In the genomic region with DNA sequence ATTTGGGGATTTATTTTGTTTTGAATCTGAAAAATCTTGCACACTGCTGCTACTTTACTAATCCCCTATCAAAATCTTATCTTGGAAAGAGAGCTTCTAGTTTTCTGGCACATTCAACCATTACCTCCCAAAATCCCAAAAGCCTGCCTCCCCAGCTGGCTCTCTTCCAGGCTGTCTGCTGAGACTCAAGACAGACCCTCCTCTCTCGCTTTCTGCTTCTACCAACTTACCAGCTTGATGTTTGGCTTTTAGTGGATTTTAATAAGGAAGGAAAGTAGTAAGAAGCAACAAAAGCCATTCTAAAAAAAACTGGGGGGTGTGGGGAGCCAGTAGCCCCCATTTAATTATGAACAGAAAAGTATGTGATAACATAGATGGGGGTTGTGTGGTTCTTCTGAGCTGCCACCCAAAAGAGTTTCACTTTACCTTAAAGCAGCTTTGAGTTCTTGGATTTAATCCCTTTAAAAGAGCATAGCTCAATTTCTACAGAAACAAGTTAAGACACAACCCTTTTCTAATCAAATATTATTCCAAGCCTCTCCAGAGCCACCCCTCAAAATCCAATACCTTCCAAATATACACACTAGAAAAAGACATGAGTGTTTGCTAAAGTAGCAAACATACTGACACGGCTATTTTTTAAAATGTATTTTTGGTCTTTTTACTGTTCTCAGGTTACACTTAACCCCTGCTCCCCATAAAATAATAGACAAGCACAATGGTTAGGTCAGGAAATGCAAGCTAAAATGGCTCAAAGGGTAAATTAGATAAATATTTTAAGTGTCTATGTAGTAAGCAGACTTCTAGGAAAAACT, we compare ENCODE assay signal across 9 cellular contexts.
A peak's percentile ranks its signal among the peaks of the same experiment; 100 is the strongest.
DNase-seq lines count a peak whose midpoint lies in the region; ATAC-seq, FAIRE-seq and TF ChIP-seq lines count a peak whose summit lies in the region.
"Had no signal": no experiment of that assay in that cellular context is flagged by ENCODE, and none has a peak within 500 bp of the region (broad histone marks: within the 10 kb centered on the region; RNA-seq: fewer than 3 reads in every experiment).

No MANE protein-coding gene starts in this region.

- H3K27me3 Mint-ChIP-seq in GM23338 (ENCODE audit: insufficient read depth, low read depth, poor library complexity): peaks cover 7% of the 10 kb centered on the region
- H3K27me3 Mint-ChIP-seq in osteocyte (ENCODE audit: unreplicated experiment): no peaks in the 10 kb centered on the region
- H3K27me3 Mint-ChIP-seq in T-helper 17 cell: peaks cover 72% of the 10 kb centered on the region
- H3K27me3 Mint-ChIP-seq in CD14-positive monocyte (ENCODE audit: low read depth in 3 of 3): peaks cover 1 to 14% (median 7%) of the 10 kb centered on the region in 3 donors

- intact Hi-C loops in CD14-positive monocyte (cut with micrococcal nuclease): no loop called here

- no peaks in the 10 kb centered on the region for H4K20me1 ChIP-seq in GM23338 (replicated peaks; ENCODE audit: insufficient read depth)

- no peak overlapping the region for H3K4me3 ChIP-seq in GM23338
- peak overlapping the region; percentile 31 for H3K4me3 ChIP-seq in endocrine pancreas (ENCODE audit: control insufficient read depth, insufficient read depth, low read length)
- H3K4me3 ChIP-seq in small intestine (ENCODE audit: low read depth in 1 of 2, low read length in 2 of 2): no peak overlapping the region

- no peak for DNase-seq in GM23338 (ENCODE audit: low spot score)
- DNase-seq in NCI-H748 (lab: John Stamatoyannopoulos, UW; ENCODE audit: unreplicated experiment): peak; percentile 52
- DNase-seq in osteocyte (ENCODE audit: extremely low spot score, unreplicated experiment): no peak
- DNase-seq in T-helper 17 cell: no peak
- no peak for DNase-seq in small intestine
- DNase-seq in CD14-positive monocyte (ENCODE audit: low spot score): no peak
- DNase-seq: stimulated activated naive CD8-positive, alpha-beta T cell treated with anti-CD3 and anti-CD28 coated beads, Interleukin-15, amount 100 ng/mL, for 72 hours had no signal

- H3K27ac ChIP-seq in GM23338 (ENCODE audit: low read depth) (peak overlapping the region; percentile 34), small intestine (ENCODE audit: low read depth in 1 of 2, low read length in 1 of 2) (no peak overlapping the region)

- no peaks in the 10 kb centered on the region for H3K27me3 ChIP-seq in GM23338 (ENCODE audit: insufficient read depth)
- H3K27me3 ChIP-seq in endocrine pancreas (ENCODE audit: control insufficient read depth, insufficient read depth, low read length): no peaks in the 10 kb centered on the region
- H3K27me3 ChIP-seq in small intestine (ENCODE audit: control insufficient read depth in 2 of 2, insufficient read depth in 2 of 2, low read length in 2 of 2): no peaks in the 10 kb centered on the region

- no peaks in the 10 kb centered on the region; the same call in 2 of the 3 replicates for H3K9me3 Mint-ChIP-seq in GM23338
- H3K9me3 Mint-ChIP-seq in osteocyte (ENCODE audit: unreplicated experiment): no peaks in the 10 kb centered on the region
- H3K9me3 Mint-ChIP-seq in CD14-positive monocyte: peaks cover 0 to 3% (median 0%) of the 10 kb centered on the region in 7 donors
- H3K9me3 Mint-ChIP-seq: stimulated activated naive CD8-positive, alpha-beta T cell treated with anti-CD3 and anti-CD28 coated beads, Interleukin-15, amount 100 ng/mL, for 72 hours had no signal

- H3K36me3 ChIP-seq in GM23338 (ENCODE audit: insufficient read depth) (no peaks in the 10 kb centered on the region), endocrine pancreas (ENCODE audit: control insufficient read depth, insufficient read depth, low read length) (no peaks in the 10 kb centered on the region), small intestine (ENCODE audit: control insufficient read depth in 2 of 2, insufficient read depth in 2 of 2, low read length in 2 of 2) (no peaks in the 10 kb centered on the region)

- H3K4me1 Mint-ChIP-seq in GM23338 (peaks cover 52% of the 10 kb centered on the region), osteocyte (ENCODE audit: unreplicated experiment) (peaks cover 33% of the 10 kb centered on the region), T-helper 17 cell (peaks cover 8% of the 10 kb centered on the region), CD14-positive monocyte (peaks cover 14% of the 10 kb centered on the region)

- peak overlapping the region; percentile 53 for H3K4me2 ChIP-seq in GM23338

- peak overlapping the region; percentile 79 for H3K9ac ChIP-seq in endocrine pancreas (ENCODE audit: control insufficient read depth, insufficient read depth, low read length)

- TF ChIP-seq CTCF in GM23338 (conservative IDR thresholded peaks at IDR 0.05; ENCODE audit: low read depth in 2 of 2) (no peak), osteocyte (IDR thresholded peaks at IDR 0.05) (no peak), CD14-positive monocyte (IDR thresholded peaks at IDR 0.05) (no peak)

- no peaks in the 10 kb centered on the region for H3K79me2 ChIP-seq in GM23338 (replicated peaks; ENCODE audit: insufficient read depth)

- peaks cover under 1% of the 10 kb centered on the region; the same call in 1 of the 3 replicates for H3K36me3 Mint-ChIP-seq in GM23338 (ENCODE audit: low read depth)
- H3K36me3 Mint-ChIP-seq in osteocyte (ENCODE audit: unreplicated experiment): peaks cover 22% of the 10 kb centered on the region
- H3K36me3 Mint-ChIP-seq in T-helper 17 cell (ENCODE audit: low read depth): peaks cover 3% of the 10 kb centered on the region
- no peaks in the 10 kb centered on the region for H3K36me3 Mint-ChIP-seq in CD14-positive monocyte

- ATAC-seq in GM23338 (peak; percentile 42), T-helper 17 cell (no peak), HG02973 (IDR thresholded peaks at IDR 0.05; ENCODE audit: unreplicated experiment) (no peak)

- peak overlapping the region; percentile 57 for H3K4me3 Mint-ChIP-seq in GM23338
- peak overlapping the region; percentile 67 for H3K4me3 Mint-ChIP-seq in osteocyte (ENCODE audit: unreplicated experiment)
- H3K4me3 Mint-ChIP-seq in T-helper 17 cell: no peak overlapping the region
- H3K4me3 Mint-ChIP-seq in CD14-positive monocyte: no peak overlapping the region

- H3K9me2 ChIP-seq in GM23338 (ENCODE audit: insufficient read depth): no peaks in the 10 kb centered on the region

- FAIRE-seq in small intestine (lab: Jason Lieb, UNC): no peak

- H3F3A ChIP-seq in GM23338 (replicated peaks; ENCODE audit: low read depth): no peaks in the 10 kb centered on the region

- 0 out of 2 replicates have a peak overlapping the region, but pooled peaks have one; percentile 3 for H2AFZ ChIP-seq in GM23338

- H3K9me3 ChIP-seq in endocrine pancreas (ENCODE audit: control insufficient read depth, low read length): no peaks in the 10 kb centered on the region
- no peaks in the 10 kb centered on the region for H3K9me3 ChIP-seq in T-helper 17 cell (ENCODE audit: control insufficient read depth, low read length, poor library complexity, severe bottlenecking)
- no peaks in the 10 kb centered on the region for H3K9me3 ChIP-seq in small intestine (ENCODE audit: control insufficient read depth, low read depth)

- H3K27ac Mint-ChIP-seq in GM23338 (peak overlapping the region; percentile 94), osteocyte (ENCODE audit: unreplicated experiment) (peak overlapping the region; percentile 94), T-helper 17 cell (no peak overlapping the region), CD14-positive monocyte (no peak overlapping the region)

- peaks cover 30% of the 10 kb centered on the region for H3K4me1 ChIP-seq in GM23338 (ENCODE audit: insufficient read depth)
- peaks cover 5% of the 10 kb centered on the region for H3K4me1 ChIP-seq in endocrine pancreas (ENCODE audit: control insufficient read depth, insufficient read depth, low read length)
- H3K4me1 ChIP-seq in small intestine (ENCODE audit: control insufficient read depth in 2 of 2, insufficient read depth in 1 of 2, low read depth in 1 of 2, low read length in 1 of 2): no peaks in the 10 kb centered on the region

- WGBS in small intestine, 3 donors: 43 to 77% (median 65%) methylated on average over 2 of the region's 2 CpGs

TF ChIP-seq in GM23338, 12 proteins besides CTCF, POLR2A, EP300 and RAD21 (continues in another document):
- TF ChIP-seq EZH2 (IDR thresholded peaks at IDR 0.05; ENCODE audit: low read depth, unreplicated experiment): no peak
- no peak for TF ChIP-seq POLR2AphosphoS5 (IDR thresholded peaks at IDR 0.05; ENCODE audit: low read depth)
- no peak for TF ChIP-seq STAT1 (IDR thresholded peaks at IDR 0.05; ENCODE audit: unreplicated experiment)
- TF ChIP-seq NANOG (IDR thresholded peaks at IDR 0.05; ENCODE audit: borderline replicate concordance): no peak
- TF ChIP-seq CREB1 (CRISPR knock-in tag; IDR thresholded peaks at IDR 0.05; ENCODE audit: low read depth): no peak
- TF ChIP-seq EZH2phosphoT487 (IDR thresholded peaks at IDR 0.05; ENCODE audit: unreplicated experiment): no peak
- TF ChIP-seq, protein P1, sequence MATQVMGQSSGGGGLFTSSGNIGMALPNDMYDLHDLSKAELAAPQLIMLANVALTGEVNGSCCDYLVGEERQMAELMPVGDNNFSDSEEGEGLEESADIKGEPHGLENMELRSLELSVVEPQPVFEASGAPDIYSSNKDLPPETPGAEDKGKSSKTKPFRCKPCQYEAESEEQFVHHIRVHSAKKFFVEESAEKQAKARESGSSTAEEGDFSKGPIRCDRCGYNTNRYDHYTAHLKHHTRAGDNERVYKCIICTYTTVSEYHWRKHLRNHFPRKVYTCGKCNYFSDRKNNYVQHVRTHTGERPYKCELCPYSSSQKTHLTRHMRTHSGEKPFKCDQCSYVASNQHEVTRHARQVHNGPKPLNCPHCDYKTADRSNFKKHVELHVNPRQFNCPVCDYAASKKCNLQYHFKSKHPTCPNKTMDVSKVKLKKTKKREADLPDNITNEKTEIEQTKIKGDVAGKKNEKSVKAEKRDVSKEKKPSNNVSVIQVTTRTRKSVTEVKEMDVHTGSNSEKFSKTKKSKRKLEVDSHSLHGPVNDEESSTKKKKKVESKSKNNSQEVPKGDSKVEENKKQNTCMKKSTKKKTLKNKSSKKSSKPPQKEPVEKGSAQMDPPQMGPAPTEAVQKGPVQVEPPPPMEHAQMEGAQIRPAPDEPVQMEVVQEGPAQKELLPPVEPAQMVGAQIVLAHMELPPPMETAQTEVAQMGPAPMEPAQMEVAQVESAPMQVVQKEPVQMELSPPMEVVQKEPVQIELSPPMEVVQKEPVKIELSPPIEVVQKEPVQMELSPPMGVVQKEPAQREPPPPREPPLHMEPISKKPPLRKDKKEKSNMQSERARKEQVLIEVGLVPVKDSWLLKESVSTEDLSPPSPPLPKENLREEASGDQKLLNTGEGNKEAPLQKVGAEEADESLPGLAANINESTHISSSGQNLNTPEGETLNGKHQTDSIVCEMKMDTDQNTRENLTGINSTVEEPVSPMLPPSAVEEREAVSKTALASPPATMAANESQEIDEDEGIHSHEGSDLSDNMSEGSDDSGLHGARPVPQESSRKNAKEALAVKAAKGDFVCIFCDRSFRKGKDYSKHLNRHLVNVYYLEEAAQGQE (IDR thresholded peaks at IDR 0.05; ENCODE audit: unreplicated experiment): no peak

Comparison
In these comparisons a context has a peak if more than half of its experiments do, and no peak if none do; other contexts are left out.
1. H3K27ac Mint-ChIP-seq: peak in GM23338 (single experiment) and osteocyte (single experiment); none in T-helper 17 cell (single experiment) and CD14-positive monocyte (0 of 7).
2. H3K4me3 Mint-ChIP-seq: peak in GM23338 (single experiment) and osteocyte (single experiment); none in T-helper 17 cell (single experiment) and CD14-positive monocyte (0 of 2).